In the genomic region with DNA sequence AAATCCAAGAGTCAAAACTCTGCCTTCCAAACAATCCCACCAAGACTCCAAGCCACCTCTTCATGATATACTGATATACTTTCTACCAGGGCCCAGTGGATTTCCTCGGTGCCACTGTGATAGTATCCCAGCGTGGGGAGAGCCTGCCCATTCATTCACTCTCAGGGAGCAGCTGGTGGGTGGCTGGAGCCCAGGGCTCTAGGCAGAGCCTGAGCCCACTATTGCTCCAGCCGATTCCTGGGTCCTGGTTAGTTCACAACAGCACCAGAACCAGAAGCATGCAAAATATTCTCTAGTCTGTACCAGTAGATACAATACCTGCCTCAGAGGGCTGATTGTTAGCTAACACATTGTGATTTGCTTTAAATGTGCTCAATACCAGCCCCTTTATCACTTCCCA, we compare ENCODE assay signal across 1 cellular context.
TF ChIP-seq lines count a peak whose summit lies in the region.

No MANE protein-coding gene starts in this region.

TF ChIP-seq in endothelial cell of umbilical vein, 7 proteins besides CTCF, POLR2A, EP300 and RAD21:
- no peak for TF ChIP-seq MYC (IDR thresholded peaks at IDR 0.05; ENCODE audit: low read depth, low read length)
- TF ChIP-seq FOS (IDR thresholded peaks at IDR 0.05; ENCODE audit: borderline replicate concordance, insufficient read depth, low read length): no peak
- no peak for TF ChIP-seq EZH2 (IDR thresholded peaks at IDR 0.05; ENCODE audit: borderline replicate concordance, low read depth, low read length, severe bottlenecking)
- TF ChIP-seq GATA2 (IDR thresholded peaks at IDR 0.05; ENCODE audit: insufficient read depth, insufficient read length, low read depth, low read length): no peak
- no peak for TF ChIP-seq JUN (IDR thresholded peaks at IDR 0.05; ENCODE audit: borderline replicate concordance, insufficient read depth, insufficient read length, low read depth)
- TF ChIP-seq POLR2AphosphoS5 (IDR thresholded peaks at IDR 0.05; ENCODE audit: insufficient read depth, low read depth, low read length): no peak
- TF ChIP-seq, protein P1, sequence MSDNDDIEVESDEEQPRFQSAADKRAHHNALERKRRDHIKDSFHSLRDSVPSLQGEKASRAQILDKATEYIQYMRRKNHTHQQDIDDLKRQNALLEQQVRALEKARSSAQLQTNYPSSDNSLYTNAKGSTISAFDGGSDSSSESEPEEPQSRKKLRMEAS (IDR thresholded peaks at IDR 0.05; ENCODE audit: insufficient read depth, insufficient read length): no peak
